ENCODE assay signal across 11 cellular contexts in genomic region chr3:152127058-152127457, GRCh38.
DNase-seq lines count a peak whose midpoint lies in the region; ATAC-seq and TF ChIP-seq lines count a peak whose summit lies in the region.
"Had no signal": no experiment of that assay in that cellular context is flagged by ENCODE, and none has a peak within 500 bp of the region (broad histone marks: within the 10 kb centered on the region; RNA-seq: fewer than 3 reads in every experiment).

No MANE protein-coding gene starts in this region.

- no peaks in the 10 kb centered on the region for H4K20me1 ChIP-seq in DND-41 (ENCODE audit: insufficient read depth, low read length)

- no peak overlapping the region for H3K4me2 ChIP-seq in DND-41 (ENCODE audit: insufficient read depth, low read length)

- H3K27ac ChIP-seq in DND-41 (ENCODE audit: low read length) = no peak overlapping the region
- H3K27ac ChIP-seq: parathyroid adenoma had no signal

- no peak overlapping the region for H3K4me3 ChIP-seq in DND-41 (ENCODE audit: low read depth in 1 of 2, low read length in 2 of 2)

- TF ChIP-seq CTCF in DND-41 (IDR thresholded peaks at IDR 0.05; ENCODE audit: borderline replicate concordance, extremely low read depth, low read length, poor library complexity, severe bottlenecking) = no peak

- no peaks in the 10 kb centered on the region for H3K9me3 ChIP-seq in DND-41 (ENCODE audit: insufficient read depth, low read length, severe bottlenecking)

- no peaks in the 10 kb centered on the region for H3K36me3 ChIP-seq in DND-41 (ENCODE audit: insufficient read depth, low read length)

- no peak overlapping the region for H3K9ac ChIP-seq in DND-41 (ENCODE audit: low read depth, low read length)
- H3K9ac ChIP-seq: parathyroid adenoma had no signal

- no peak overlapping the region for H2AFZ ChIP-seq in DND-41 (ENCODE audit: low read depth, low read length)
- H2AFZ ChIP-seq: parathyroid adenoma had no signal

- no peaks in the 10 kb centered on the region for H3K79me2 ChIP-seq in DND-41 (ENCODE audit: insufficient read depth, low read length)
- H3K79me2 ChIP-seq: parathyroid adenoma had no signal

- no peaks in the 10 kb centered on the region for H3K4me1 ChIP-seq in DND-41 (ENCODE audit: insufficient read depth, low read length)
- H3K4me1 ChIP-seq: parathyroid adenoma had no signal

- H3K27me3 ChIP-seq in DND-41 (ENCODE audit: insufficient read depth, low read length, poor library complexity) = no peaks in the 10 kb centered on the region

- ATAC-seq in DND-41 (ENCODE audit: insufficient read depth, low read depth) (peak; percentile 37; the same call in 1 of the 3 replicates), GM18909 (IDR thresholded peaks at IDR 0.05; ENCODE audit: poor library complexity, unreplicated experiment) (peak; percentile 100), HG02763 (IDR thresholded peaks at IDR 0.05; ENCODE audit: unreplicated experiment) (peak; percentile 97)

- DNase-seq in DND-41 (no peak), LHCN-M2 (ENCODE audit: low read depth) (peak; percentile 21), T-helper 9 cell (no peak), HK-2 (ENCODE audit: unreplicated experiment) (no peak), globus pallidus (ENCODE audit: low spot score) (no peak), GM03348 (ENCODE audit: low spot score) (no peak)
- DNase-seq: central memory CD4-positive, alpha-beta T cell; NCI-H774 had no signal

Comparison
In these comparisons a context has a peak if more than half of its experiments do, and no peak if none do; other contexts are left out.
1. ATAC-seq: peak in every context shown above with its lines; median percentile 100 in GM18909; 97 in HG02763; 37 in DND-41.